25 cellular contexts compared by ENCODE assay signal in genomic region chr10:1178506-1178905, GRCh38.
"Had no signal": no experiment of that assay in that cellular context is flagged by ENCODE, and none has a peak within 500 bp of the region (broad histone marks: within the 10 kb centered on the region; RNA-seq: fewer than 3 reads in every experiment).

No MANE protein-coding gene starts in this region.

- H3K4me3 ChIP-seq: ascending aorta, SJCRH30 had no signal

- H3K4me1 ChIP-seq: ascending aorta, SJCRH30 had no signal

- ATAC-seq: activated CD4-positive, CD25-positive, alpha-beta regulatory T cell treated with anti-CD3 and anti-CD28 coated beads, Interleukin-2, amount 50 U/mL, for 24 hours; activated CD8-positive, alpha-beta T cell treated with anti-CD3 and anti-CD28 coated beads for 36 hours; activated naive CD4-positive, alpha-beta T cell treated with anti-CD3 and anti-CD28 coated beads, Interleukin-2, amount 50 U/mL, for 72 hours; activated naive CD8-positive, alpha-beta T cell treated with anti-CD3 and anti-CD28 coated beads, Interleukin-2, amount 50 U/mL, for 24 hours; activated T-cell treated with anti-CD3 and anti-CD28 coated beads, Interleukin-2, amount 50 U/mL, for 72 hours; Panc1; Right ventricle myocardium inferior had no signal

- H3K27ac ChIP-seq: ascending aorta, SJCRH30, VCaP had no signal

- H3K36me3 ChIP-seq: ascending aorta, SJCRH30 had no signal

- DNase-seq: activated CD4-positive, alpha-beta T cell treated with anti-CD3 and anti-CD28 coated beads for 4 hours; activated CD8-positive, alpha-beta memory T cell treated with anti-CD3 and anti-CD28 coated beads, Interleukin-2, amount 50 U/mL, for 4 hours; activated CD8-positive, alpha-beta T cell treated with anti-CD3 and anti-CD28 coated beads for 36 hours; activated naive CD4-positive, alpha-beta T cell; activated naive CD8-positive, alpha-beta T cell treated with anti-CD3 and anti-CD28 coated beads, Interleukin-2, amount 50 U/mL, for 24 hours; activated T-cell treated with anti-CD3 and anti-CD28 coated beads, Interleukin-2, amount 50 U/mL, for 72 hours; amniotic stem cell; IMR-90; Kasumi-1; KBM-7; NCI-H1930; NCI-H510A treated with DMSO at 0.1 percent for 48 hours; NCI-H69; NK-92 treated with Interleukin-12 subunit alpha and Interleukin-12 subunit beta, amount 100 ng/mL, for 24 hours; OCI-M1; RPMI8226; SJCRH30; SK-N-SH; T-helper 1 cell had no signal

- H3K27me3 ChIP-seq: ascending aorta, SJCRH30 had no signal

- H3K9me3 ChIP-seq: ascending aorta, SJCRH30, SK-N-SH had no signal
